In the genomic region with DNA sequence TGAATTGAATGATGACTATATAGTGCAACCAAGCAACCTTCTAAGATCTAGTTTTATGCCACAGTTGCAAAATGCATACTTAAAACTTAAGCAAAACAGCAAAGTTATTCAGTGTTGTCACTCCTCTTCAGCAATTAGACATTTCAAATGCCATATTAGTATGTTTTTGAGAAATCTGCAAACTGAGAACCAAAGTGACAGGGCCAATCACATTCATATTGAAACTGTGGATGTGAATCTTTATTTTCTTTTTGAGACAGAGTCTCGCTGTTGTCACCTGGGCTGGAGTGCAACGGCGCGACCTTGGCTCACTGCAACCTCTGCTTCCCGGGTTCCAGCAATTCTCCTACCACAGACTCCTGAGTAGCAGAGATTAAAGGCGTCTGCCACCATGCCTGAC, we compare ENCODE assay signal across 12 cellular contexts.
A peak's percentile ranks its signal among the peaks of the same experiment; 100 is the strongest.
DNase-seq lines count a peak whose midpoint lies in the region; ATAC-seq and TF ChIP-seq lines count a peak whose summit lies in the region.
"Had no signal": no experiment of that assay in that cellular context is flagged by ENCODE, and none has a peak within 500 bp of the region (broad histone marks: within the 10 kb centered on the region; RNA-seq: fewer than 3 reads in every experiment).

No MANE protein-coding gene starts in this region.

- peaks cover 4% of the 10 kb centered on the region for H3K9me3 Mint-ChIP-seq in natural killer cell treated with Interleukin-12 subunit alpha and Interleukin-12 subunit beta and Interleukin-15 and Interleukin-18, amount 100 ng/mL, for 72 hours
- H3K9me3 Mint-ChIP-seq in natural killer cell, result no peaks in the 10 kb centered on the region
- H3K9me3 Mint-ChIP-seq in stimulated activated effector memory CD8-positive, alpha-beta T cell treated with anti-CD3 and anti-CD28 coated beads, Interleukin-12 subunit alpha, Interleukin-12 subunit beta, amount 100 ng/mL, for 72 hours, result no peaks in the 10 kb centered on the region

- peak overlapping the region; percentile 73 for H3K4me3 Mint-ChIP-seq in natural killer cell treated with Interleukin-12 subunit alpha and Interleukin-12 subunit beta and Interleukin-15 and Interleukin-18, amount 100 ng/mL, for 72 hours
- no peak overlapping the region for H3K4me3 Mint-ChIP-seq in natural killer cell
- peak overlapping the region; percentile 1 for H3K4me3 Mint-ChIP-seq in stimulated activated effector memory CD8-positive, alpha-beta T cell treated with anti-CD3 and anti-CD28 coated beads, Interleukin-12 subunit alpha, Interleukin-12 subunit beta, amount 100 ng/mL, for 72 hours

- intact Hi-C loops in natural killer cell (cut with micrococcal nuclease), result no loop called here

- peaks cover 0 to 3% of the 10 kb centered on the region in 2 donors for H3K27me3 Mint-ChIP-seq in natural killer cell treated with Interleukin-12 subunit alpha and Interleukin-12 subunit beta and Interleukin-15 and Interleukin-18, amount 100 ng/mL, for 72 hours
- no peaks in the 10 kb centered on the region for H3K27me3 Mint-ChIP-seq in natural killer cell (ENCODE audit: low read depth in 2 of 2)

- no peak for TF ChIP-seq CTCF in natural killer cell (IDR thresholded peaks at IDR 0.05)

- H3K27ac Mint-ChIP-seq in natural killer cell treated with Interleukin-12 subunit alpha and Interleukin-12 subunit beta and Interleukin-15 and Interleukin-18, amount 100 ng/mL, for 72 hours, result peak overlapping the region in 1 of 2 donors; percentile 38
- H3K27ac Mint-ChIP-seq in natural killer cell, result no peak overlapping the region
- no peak overlapping the region for H3K27ac Mint-ChIP-seq in stimulated activated effector memory CD8-positive, alpha-beta T cell treated with anti-CD3 and anti-CD28 coated beads, Interleukin-12 subunit alpha, Interleukin-12 subunit beta, amount 100 ng/mL, for 72 hours

- no peaks in the 10 kb centered on the region for H3K36me3 Mint-ChIP-seq in natural killer cell treated with Interleukin-12 subunit alpha and Interleukin-12 subunit beta and Interleukin-15 and Interleukin-18, amount 100 ng/mL, for 72 hours
- H3K36me3 Mint-ChIP-seq in natural killer cell, result no peaks in the 10 kb centered on the region
- no peaks in the 10 kb centered on the region for H3K36me3 Mint-ChIP-seq in stimulated activated effector memory CD8-positive, alpha-beta T cell treated with anti-CD3 and anti-CD28 coated beads, Interleukin-12 subunit alpha, Interleukin-12 subunit beta, amount 100 ng/mL, for 72 hours

- no peak for DNase-seq in natural killer cell treated with Interleukin-12 subunit alpha and Interleukin-12 subunit beta and Interleukin-15 and Interleukin-18, amount 100 ng/mL, for 72 hours (ENCODE audit: low spot score)
- no peak for DNase-seq in natural killer cell
- DNase-seq in stimulated activated effector memory CD8-positive, alpha-beta T cell treated with anti-CD3 and anti-CD28 coated beads, Interleukin-12 subunit alpha, Interleukin-12 subunit beta, amount 100 ng/mL, for 72 hours (ENCODE audit: low spot score in 2 of 2), result peak in 1 of 2 donors; percentile 61
- DNase-seq in SKM-1 (lab: John Stamatoyannopoulos, UW; ENCODE audit: unreplicated experiment), result no peak
- DNase-seq in activated effector memory CD4-positive, alpha-beta T cell treated with Interleukin-2 at 50 U/mL for 16 hours, result no peak
- DNase-seq in activated CD8-positive, alpha-beta memory T cell treated with anti-CD3 and anti-CD28 coated beads, Interleukin-2, amount 50 U/mL, for 48 hours, result no peak
- DNase-seq: heart right ventricle; NCI-H1436 treated with DMSO at 0.1 percent for 48 hours; stimulated activated CD4-positive, alpha-beta T cell treated with anti-CD3 and anti-CD28 coated beads, Interleukin-12 subunit alpha, Interleukin-12 subunit beta, amount 100 ng/mL, for 4 hours had no signal

- ATAC-seq in natural killer cell treated with Interleukin-12 subunit alpha and Interleukin-12 subunit beta and Interleukin-15 and Interleukin-18, amount 100 ng/mL, for 72 hours, result peak; percentile 62 to 80
- ATAC-seq in natural killer cell (no peak), GM21528 (IDR thresholded peaks at IDR 0.05; ENCODE audit: low FRiP score, unreplicated experiment) (peak; percentile 60), HG03175 (IDR thresholded peaks at IDR 0.05; ENCODE audit: unreplicated experiment) (peak; percentile 47)
- ATAC-seq in stimulated activated effector memory CD8-positive, alpha-beta T cell treated with anti-CD3 and anti-CD28 coated beads, Interleukin-12 subunit alpha, Interleukin-12 subunit beta, amount 100 ng/mL, for 72 hours, result peak; percentile 89
- ATAC-seq: heart right ventricle, SK-N-SH treated with all-trans-retinoic acid at 6 μM for 48 hours had no signal

- peaks cover 12 to 15% of the 10 kb centered on the region in 2 donors for H3K4me1 Mint-ChIP-seq in natural killer cell treated with Interleukin-12 subunit alpha and Interleukin-12 subunit beta and Interleukin-15 and Interleukin-18, amount 100 ng/mL, for 72 hours (ENCODE audit: low read depth in 2 of 2)
- H3K4me1 Mint-ChIP-seq in natural killer cell, result peaks cover 4 to 7% of the 10 kb centered on the region in 2 donors
- peaks cover 15% of the 10 kb centered on the region for H3K4me1 Mint-ChIP-seq in stimulated activated effector memory CD8-positive, alpha-beta T cell treated with anti-CD3 and anti-CD28 coated beads, Interleukin-12 subunit alpha, Interleukin-12 subunit beta, amount 100 ng/mL, for 72 hours

Comparison
In these comparisons a context has a peak if more than half of its experiments do, and no peak if none do; other contexts are left out.
1. ATAC-seq: peak in natural killer cell treated with Interleukin-12 subunit alpha and Interleukin-12 subunit beta and Interleukin-15 and Interleukin-18, amount 100 ng/mL, for 72 hours (2 of 2), GM21528 (single experiment), HG03175 (single experiment) and stimulated activated effector memory CD8-positive, alpha-beta T cell treated with anti-CD3 and anti-CD28 coated beads, Interleukin-12 subunit alpha, Interleukin-12 subunit beta, amount 100 ng/mL, for 72 hours (single experiment); none in natural killer cell (0 of 3).